In the genomic region with DNA sequence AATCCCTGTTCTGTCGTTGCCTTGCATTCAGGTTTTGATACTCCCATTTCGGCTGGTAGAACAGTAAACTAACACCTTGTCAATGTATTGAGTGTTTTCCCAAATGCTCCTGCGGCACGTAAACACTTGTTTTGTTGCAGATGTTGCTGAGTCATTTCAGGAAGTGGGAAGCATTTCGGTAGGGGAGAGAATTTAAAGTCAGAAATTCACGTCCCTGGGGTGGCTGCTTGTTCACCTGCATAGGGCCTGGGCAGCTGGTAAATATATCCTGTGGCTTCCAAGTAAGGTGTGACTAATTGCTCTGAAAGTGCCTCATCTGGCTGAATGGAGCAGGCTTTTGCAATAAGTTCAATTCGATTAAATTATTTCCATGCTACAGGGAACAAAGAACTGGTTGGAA, we compare ENCODE assay signal across 1 cellular context.
TF ChIP-seq lines count a peak whose summit lies in the region.

No MANE protein-coding gene starts in this region.

TF ChIP-seq in HCT116, 20 proteins besides CTCF, POLR2A, EP300 and RAD21 (continued from another document):
- TF ChIP-seq, protein P1, sequence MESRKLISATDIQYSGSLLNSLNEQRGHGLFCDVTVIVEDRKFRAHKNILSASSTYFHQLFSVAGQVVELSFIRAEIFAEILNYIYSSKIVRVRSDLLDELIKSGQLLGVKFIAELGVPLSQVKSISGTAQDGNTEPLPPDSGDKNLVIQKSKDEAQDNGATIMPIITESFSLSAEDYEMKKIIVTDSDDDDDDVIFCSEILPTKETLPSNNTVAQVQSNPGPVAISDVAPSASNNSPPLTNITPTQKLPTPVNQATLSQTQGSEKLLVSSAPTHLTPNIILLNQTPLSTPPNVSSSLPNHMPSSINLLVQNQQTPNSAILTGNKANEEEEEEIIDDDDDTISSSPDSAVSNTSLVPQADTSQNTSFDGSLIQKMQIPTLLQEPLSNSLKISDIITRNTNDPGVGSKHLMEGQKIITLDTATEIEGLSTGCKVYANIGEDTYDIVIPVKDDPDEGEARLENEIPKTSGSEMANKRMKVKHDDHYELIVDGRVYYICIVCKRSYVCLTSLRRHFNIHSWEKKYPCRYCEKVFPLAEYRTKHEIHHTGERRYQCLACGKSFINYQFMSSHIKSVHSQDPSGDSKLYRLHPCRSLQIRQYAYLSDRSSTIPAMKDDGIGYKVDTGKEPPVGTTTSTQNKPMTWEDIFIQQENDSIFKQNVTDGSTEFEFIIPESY (IDR thresholded peaks at IDR 0.05; ENCODE audit: extremely low read depth, insufficient replicate concordance, low read length): no peak
